ENCODE assay signal across 18 cellular contexts in the genomic region with DNA sequence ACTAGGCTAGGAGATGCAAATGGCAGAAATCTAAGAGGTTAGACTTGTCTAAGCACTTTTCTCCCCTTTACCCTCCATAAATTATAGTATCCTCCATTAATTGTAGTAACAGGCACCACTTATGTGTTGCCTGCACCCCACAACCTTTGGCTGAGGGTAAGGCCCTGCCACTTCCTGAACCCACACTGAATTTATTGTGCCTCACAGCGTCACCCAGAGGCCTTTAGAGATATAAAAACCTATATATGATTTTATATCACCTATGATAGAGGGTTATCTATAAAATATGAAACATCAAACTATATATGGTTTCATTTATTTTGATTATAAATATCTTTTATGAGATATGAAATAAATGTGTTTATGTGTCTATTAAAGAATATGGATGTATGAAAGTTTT. TPM values are rescaled to one million over a fixed set of nuclear protein-coding genes. Genes with fewer than 3 reads are reported as not detected.
DNase-seq lines count a peak whose midpoint lies in the region; ATAC-seq, FAIRE-seq and TF ChIP-seq lines count a peak whose summit lies in the region.
"Had no signal": no experiment of that assay in that cellular context is flagged by ENCODE, and none has a peak within 500 bp of the region (broad histone marks: within the 10 kb centered on the region; RNA-seq: fewer than 3 reads in every experiment).

No MANE protein-coding gene starts in this region.

- H2BK5ac ChIP-seq in H1 (ENCODE audit: low read depth, low read length): no peak overlapping the region

- no peak overlapping the region for H3K18ac ChIP-seq in H1 (ENCODE audit: extremely low read depth, low read length)

- H4K8ac ChIP-seq in H1 (ENCODE audit: extremely low read depth, insufficient read depth, low read length): no peak overlapping the region

- H3K9me3 ChIP-seq in A549: peaks cover 25% of the 10 kb centered on the region
- no peaks in the 10 kb centered on the region for H3K9me3 ChIP-seq in HCT116 (ENCODE audit: control insufficient read depth in 1 of 2, insufficient read depth in 1 of 2, low read depth in 1 of 2, low read length in 2 of 2)
- H3K9me3 ChIP-seq in H1 (ENCODE audit: insufficient read depth in 2 of 2, low read depth in 1 of 2, low read length in 1 of 2): no peaks in the 10 kb centered on the region
- H3K9me3 ChIP-seq in heart left ventricle: peaks cover 0 to 4% (median 0%) of the 10 kb centered on the region in 12 donors
- H3K9me3 ChIP-seq in spleen: no peaks in the 10 kb centered on the region

- H2BK15ac ChIP-seq in H1 (ENCODE audit: low read length): no peak overlapping the region

- peaks cover 9% of the 10 kb centered on the region; the same call in 1 of the 2 replicates for H3K27me3 ChIP-seq in HCT116 (ENCODE audit: insufficient read depth, low read length)
- H3K27me3 ChIP-seq in H1 (replicated peaks in 1 of 4; ENCODE audit: control insufficient read depth in 3 of 4, extremely low read depth in 1 of 4, insufficient read depth in 3 of 4, low read length in 3 of 4): no peaks in the 10 kb centered on the region
- peaks cover 0 to 17% (median 0%) of the 10 kb centered on the region in 9 donors for H3K27me3 ChIP-seq in heart left ventricle
- H3K27me3 ChIP-seq in spleen (replicated peaks in 1 of 7): peaks cover 0 to 10% (median 0%) of the 10 kb centered on the region in 7 donors

- H2BK12ac ChIP-seq in H1 (ENCODE audit: low read depth, low read length): no peak overlapping the region

- TF ChIP-seq CTCF in A549 (IDR thresholded peaks at IDR 0.05) (no peak), HCT116 (IDR thresholded peaks at IDR 0.05 in 2 of 3, conservative IDR thresholded peaks at IDR 0.05 in 1 of 3; ENCODE audit: borderline replicate concordance in 1 of 3, insufficient read depth in 1 of 3, low read depth in 2 of 3, low read length in 2 of 3) (peak in 2 of 3 experiments; percentile 6 to 33; a peak in 1 of 6 replicates), H1 (IDR thresholded peaks at IDR 0.05; ENCODE audit: control extremely low read depth in 1 of 3, insufficient read depth in 1 of 3, low read depth in 1 of 3, low read length in 3 of 3) (no peak), heart left ventricle (IDR thresholded peaks at IDR 0.05) (no peak), spleen (IDR thresholded peaks at IDR 0.05 in 8 of 11, conservative IDR thresholded peaks at IDR 0.05 in 3 of 11) (no peak)

- H2BK20ac ChIP-seq in H1 (ENCODE audit: low read length): no peak overlapping the region

- no peak overlapping the region for H3K9ac ChIP-seq in HCT116 (ENCODE audit: low read length)
- no peak overlapping the region for H3K9ac ChIP-seq in H1 (replicated peaks in 1 of 4; ENCODE audit: extremely low read depth in 1 of 4, low read depth in 3 of 4, low read length in 3 of 4)

- H3K27ac ChIP-seq in A549 (peak overlapping the region; percentile 82 to 85), HCT116 (ENCODE audit: low read depth, low read length) (no peak overlapping the region), H1 (ENCODE audit: low read depth, low read length) (no peak overlapping the region), heart left ventricle (no peak overlapping the region), spleen (no peak overlapping the region)

- H3K4me1 ChIP-seq in A549 (peaks cover 23% of the 10 kb centered on the region), HCT116 (ENCODE audit: control insufficient read depth in 1 of 2, insufficient read depth in 2 of 2, low read length in 2 of 2) (no peaks in the 10 kb centered on the region), H1 (replicated peaks in 1 of 4; ENCODE audit: control insufficient read depth in 3 of 4, insufficient read depth in 4 of 4, low read length in 3 of 4) (no peaks in the 10 kb centered on the region; a peak in 1 of 7 replicates), heart left ventricle (no peaks in the 10 kb centered on the region), spleen (no peaks in the 10 kb centered on the region)

- no peak for DNase-seq in A549 (ENCODE audit: low read depth in 1 of 2, low spot score in 1 of 2)
- no peak for DNase-seq in HCT116 (ENCODE audit: low read depth, low spot score)
- DNase-seq in H1 (ENCODE audit: low read depth in 1 of 2, low spot score in 2 of 2): no peak
- DNase-seq in heart left ventricle: no peak
- no peak for DNase-seq in glomerular visceral epithelial cell (ENCODE audit: extremely low spot score)
- DNase-seq in spleen: no peak
- DNase-seq: C1 segment of cervical spinal cord; DMS79 treated with DMSO at 0.1 percent for 48 hours; KBM-7; NCI-H1694 treated with DMSO at 0.1 percent for 48 hours; NK-92 treated with Interleukin-12 subunit alpha and Interleukin-12 subunit beta, amount 100 ng/mL, for 24 hours; RPMI8226; SHP77 treated with DMSO at 0.1 percent for 48 hours; T-helper 1 cell had no signal

- RAD21 ChIA-PET in HCT116 (lab: Charles Lee; ENCODE audit: low non-redundant PET in 1 of 2, low total read pairs in 2 of 2, uncharacterized antibody in 2 of 2, unreplicated experiment in 2 of 2): no interaction called here

- no peaks in the 10 kb centered on the region for H3K9me2 ChIP-seq in HCT116 (ENCODE audit: insufficient read depth)

- intact Hi-C loops in HCT116 (cut with micrococcal nuclease): no loop called here
- intact Hi-C loops in heart left ventricle (cut with DNase I): no loop called here
- intact Hi-C loops in spleen (cut with DNase I; ENCODE audit: low total_unique reads): no loop called here

- H3K56ac ChIP-seq in H1 (replicated peaks; ENCODE audit: insufficient read length, low read depth, low read length): no peak overlapping the region

- H3K4me2 ChIP-seq in A549 (no peak overlapping the region), HCT116 (ENCODE audit: low read length) (no peak overlapping the region), H1 (ENCODE audit: insufficient read depth in 1 of 2, low read depth in 2 of 2, low read length in 2 of 2) (no peak overlapping the region)

- H3K4me3 ChIP-seq in A549: no peak overlapping the region
- no peak overlapping the region for H3K4me3 ChIP-seq in HCT116 (replicated peaks in 1 of 2; ENCODE audit: low read depth in 1 of 2, low read length in 2 of 2)
- H3K4me3 ChIP-seq in H1 (ENCODE audit: extremely low read depth in 1 of 4, insufficient read depth in 2 of 4, low read depth in 3 of 4, low read length in 4 of 4): no peak overlapping the region
- no peak overlapping the region for H3K4me3 ChIP-seq in heart left ventricle
- H3K4me3 ChIP-seq in spleen: no peak overlapping the region

- POLR2A ChIA-PET in A549 (lab: Yijun Ruan, JAX): no interaction called here
- POLR2A ChIA-PET in HCT116 (lab: Charles Lee): no interaction called here
- POLR2A ChIA-PET in H1 (lab: Charles Lee; ENCODE audit: partially characterized antibody): no interaction called here

- CTCF ChIA-PET in A549 (lab: Yijun Ruan, JAX) (no interaction called here), HCT116 (lab: Charles Lee) (no interaction called here), H1 (lab: Charles Lee; ENCODE audit: partially characterized antibody) (no interaction called here)

- no peak overlapping the region for H3K14ac ChIP-seq in H1 (ENCODE audit: insufficient read length)

- FAIRE-seq in A549 (lab: Jason Lieb, UNC) (no peak), H1 (lab: Jason Lieb, UNC) (no peak)
- FAIRE-seq: GM18507 had no signal

- H3K23me2 ChIP-seq in H1 (ENCODE audit: low read depth, low read length): no peaks in the 10 kb centered on the region

- TF ChIP-seq POLR2A in A549 (IDR thresholded peaks at IDR 0.05; ENCODE audit: low read length): no peak
- no peak for TF ChIP-seq POLR2A in HCT116 (IDR thresholded peaks at IDR 0.05; ENCODE audit: borderline replicate concordance, extremely low read depth, insufficient read depth, insufficient read length)
- no peak for TF ChIP-seq POLR2A in H1 (IDR thresholded peaks at IDR 0.05; ENCODE audit: control extremely low read depth in 1 of 2, low read depth in 2 of 2, low read length in 2 of 2)
- TF ChIP-seq POLR2A in heart left ventricle (IDR thresholded peaks at IDR 0.05): no peak
- no peak for TF ChIP-seq POLR2A in spleen (IDR thresholded peaks at IDR 0.05)

- H4K20me1 ChIP-seq in HCT116 (ENCODE audit: insufficient read depth) (no peaks in the 10 kb centered on the region), H1 (replicated peaks in 1 of 2; ENCODE audit: control insufficient read depth in 1 of 2, insufficient read depth in 2 of 2, low read length in 2 of 2) (no peaks in the 10 kb centered on the region)

- WGBS in A549 (ENCODE audit: missing lambda C conversion rate): 36% methylated on average over 1 of the region's 1 CpG
- WGBS in H1 (ENCODE audit: extremely low coverage in 1 of 2, insufficient coverage in 1 of 2, insufficient read length in 1 of 2, insufficient replicate concordance in 2 of 2, low coverage in 1 of 2, low lambda C conversion rate in 2 of 2, missing lambda C conversion rate in 1 of 2), 2 experiments: 53% methylated on average over 1 of the region's 1 CpG; no CpG with 5 or more reads in 1 of the 2 experiments
- WGBS in heart left ventricle, 4 donors: 38 to 48% (median 43%) methylated on average over 1 of the region's 1 CpG
- 55 to 73% (median 67%) methylated on average over 1 of the region's 1 CpG for WGBS in spleen, 5 donors

- H3K4ac ChIP-seq in H1 (replicated peaks; ENCODE audit: insufficient read length, low read depth, low read length): no peak overlapping the region

- ATAC-seq in A549: no peak
- ATAC-seq in HCT116: peak; percentile 38; the same call in 1 of the 2 replicates
- ATAC-seq in heart left ventricle: no peak

- no peaks in the 10 kb centered on the region for H3K79me1 ChIP-seq in H1 (ENCODE audit: low read depth, low read length)

- H3K23ac ChIP-seq in H1 (ENCODE audit: insufficient read length): no peak overlapping the region

- H2AFZ ChIP-seq in HCT116 (ENCODE audit: low read depth, low read length, poor library complexity, severe bottlenecking) (no peak overlapping the region), H1 (ENCODE audit: low read length) (no peak overlapping the region)

- H3K36me3 ChIP-seq in HCT116 (ENCODE audit: control insufficient read depth in 1 of 2, insufficient read depth in 2 of 2, low read length in 2 of 2) (no peaks in the 10 kb centered on the region), H1 (ENCODE audit: control insufficient read depth in 2 of 4, insufficient read depth in 4 of 4, low read length in 3 of 4) (no peaks in the 10 kb centered on the region), heart left ventricle (no peaks in the 10 kb centered on the region), spleen (no peaks in the 10 kb centered on the region)

- H3K79me2 ChIP-seq in HCT116 (ENCODE audit: insufficient read depth, low read length): no peaks in the 10 kb centered on the region
- no peaks in the 10 kb centered on the region for H3K79me2 ChIP-seq in H1 (ENCODE audit: control insufficient read depth in 1 of 2, insufficient read depth in 2 of 2, low read length in 2 of 2)

- H4K5ac ChIP-seq in H1 (ENCODE audit: insufficient read length, low read depth, low read length): no peak overlapping the region

- H2BK120ac ChIP-seq in H1 (replicated peaks; ENCODE audit: low read depth, low read length): no peak overlapping the region

- H2AK5ac ChIP-seq in H1 (ENCODE audit: low read depth, low read length): no peak overlapping the region

- TF ChIP-seq EP300 in A549 (IDR thresholded peaks at IDR 0.05) (no peak), H1 (IDR thresholded peaks at IDR 0.05; ENCODE audit: borderline replicate concordance in 1 of 2, low read depth in 2 of 2, low read length in 2 of 2) (no peak)

- TF ChIP-seq RAD21 in A549 (conservative IDR thresholded peaks at IDR 0.05 in 1 of 2, IDR thresholded peaks at IDR 0.05 in 1 of 2) (no peak), HCT116 (IDR thresholded peaks at IDR 0.05; ENCODE audit: low read depth) (peak; percentile 31; the same call in 1 of the 2 replicates), H1 (IDR thresholded peaks at IDR 0.05 in 1 of 2, conservative IDR thresholded peaks at IDR 0.05 in 1 of 2; ENCODE audit: low read depth in 2 of 2, low read length in 2 of 2) (0 out of 4 replicates have a peak, but pooled peaks have one; percentile 8 to 11)

- BruUV-seq in HCT116 (replicated peaks; lab: Mats Ljungman, UMichigan): no TSS peak

- H4K91ac ChIP-seq in H1 (replicated peaks; ENCODE audit: insufficient read length, low read length): no peak overlapping the region

RNA-seq across cellular contexts. Expression of a gene that starts 2.6 kb away (rescaled TPM):
- polyA plus RNA-seq in A549 (2011; rRNA removed): 10.6 and 11.0 TPM in 2 replicates
- 2.7 and 2.8 TPM in 2 replicates for polyA plus RNA-seq in A549 (2012; cell fraction: cytosol; rRNA removed)
- 3.6 and 5.4 TPM in 2 replicates for polyA plus RNA-seq in A549 (2012; cell fraction: nucleus; rRNA removed)
- polyA plus RNA-seq in A549 (2017; fragmentation: RNase III; extraction: RNeasy Plus Mini Kit Qiagen cat#74134 plus additional on column Dnase treatment): 10.3 to 13.1 TPM (median 11.8 TPM) in 3 replicates
- polyA minus RNA-seq in A549 (2011; rRNA and poly(A)+ RNA removed): 4.4 and 5.9 TPM in 2 replicates
- total RNA-seq in HCT116 (2021; ENCODE audit: unreplicated experiment): not detected
- not detected in 2 replicates for polyA plus RNA-seq in HCT116 (2012)
- total RNA-seq in H1 (2021; fragmentation: NEBNext Ultra II Directional; extraction: Animal tissue kit (Norgen Biotek cat#: 25700)): not detected in 2 replicates
- not detected in 2 replicates for polyA plus RNA-seq in H1 (2011; rRNA removed)
- not detected for polyA plus RNA-seq in H1 (2011; cell fraction: cytosol; rRNA removed)
- polyA plus RNA-seq in H1 (2011; cell fraction: nucleus; rRNA removed): 0.10 TPM
- not detected in 4 replicates for polyA plus RNA-seq in H1 (2012, experiment 1 of 2)
- polyA plus RNA-seq in H1 (2012, experiment 2 of 2): not detected
- not detected for polyA plus RNA-seq in H1 (2013, experiment 1 of 2)
- not detected for polyA plus RNA-seq in H1 (2013, experiment 2 of 2)
- 0.13 TPM in 1 of 2 replicates, not detected in the other for polyA minus RNA-seq in H1 (2011; rRNA and poly(A)+ RNA removed)
- polyA minus RNA-seq in H1 (2011; cell fraction: cytosol; rRNA and poly(A)+ RNA removed): not detected
- not detected for polyA minus RNA-seq in H1 (2011; cell fraction: nucleus; rRNA and poly(A)+ RNA removed)
- not detected for total RNA-seq in heart left ventricle
- polyA plus RNA-seq in heart left ventricle: not detected
- total RNA-seq in spleen: not detected
- polyA plus RNA-seq in spleen: not detected
- total RNA-seq: G401, NCI-H460 had no signal

RNA-seq across cellular contexts. Expression of a gene that starts 7.4 kb away (rescaled TPM):
- polyA plus RNA-seq in A549 (2011; rRNA removed) (8.9 and 10.0 TPM in 2 replicates), A549 (2017; fragmentation: RNase III; extraction: RNeasy Plus Mini Kit Qiagen cat#74134 plus additional on column Dnase treatment) (6.9 to 9.8 TPM (median 9.3 TPM) in 3 replicates), H1 (2011; rRNA removed) (not detected in 2 replicates), heart left ventricle (not detected), spleen (under 1 TPM in 1 of 3 donors, not detected in 2; 0.03 TPM)
- 0.93 and 1.1 TPM in 2 replicates for polyA plus RNA-seq in A549 (2012; cell fraction: cytosol; rRNA removed)
- polyA plus RNA-seq in A549 (2012; cell fraction: nucleus; rRNA removed): 1.2 and 2.3 TPM in 2 replicates
- polyA minus RNA-seq in A549 (2011; rRNA and poly(A)+ RNA removed): 3.8 and 5.9 TPM in 2 replicates
- total RNA-seq in HCT116 (2021; ENCODE audit: unreplicated experiment) (not detected), heart left ventricle (not detected), spleen (not detected)
- polyA plus RNA-seq in HCT116 (2012): not detected in 2 replicates
- total RNA-seq in H1 (2021; fragmentation: NEBNext Ultra II Directional; extraction: Animal tissue kit (Norgen Biotek cat#: 25700)): not detected in 2 replicates
- polyA plus RNA-seq in H1 (2011; cell fraction: cytosol; rRNA removed): not detected
- not detected for polyA plus RNA-seq in H1 (2011; cell fraction: nucleus; rRNA removed)
- polyA plus RNA-seq in H1 (2012, experiment 1 of 2): not detected in 4 replicates
- polyA plus RNA-seq in H1 (2012, experiment 2 of 2): not detected
- not detected for polyA plus RNA-seq in H1 (2013, experiment 1 of 2)
- not detected for polyA plus RNA-seq in H1 (2013, experiment 2 of 2)
- 0.13 TPM in 1 of 2 replicates, not detected in the other for polyA minus RNA-seq in H1 (2011; rRNA and poly(A)+ RNA removed)
- not detected for polyA minus RNA-seq in H1 (2011; cell fraction: cytosol; rRNA and poly(A)+ RNA removed)
- polyA minus RNA-seq in H1 (2011; cell fraction: nucleus; rRNA and poly(A)+ RNA removed): 0.30 TPM
- total RNA-seq: G401, H4, NCI-H460 had no signal

RNA-seq across cellular contexts. Expression of a gene that starts 18.4 kb away (rescaled TPM):
- polyA plus RNA-seq in A549 (2011; rRNA removed) (3.5 and 5.5 TPM in 2 replicates), A549 (2017; fragmentation: RNase III; extraction: RNeasy Plus Mini Kit Qiagen cat#74134 plus additional on column Dnase treatment) (2.0 to 2.9 TPM (median 2.5 TPM) in 3 replicates), H1 (2011; rRNA removed) (not detected in 2 replicates), heart left ventricle (not detected), spleen (not detected)
- polyA plus RNA-seq in A549 (2012; cell fraction: cytosol; rRNA removed): 0.63 and 0.67 TPM in 2 replicates
- 1.3 and 2.8 TPM in 2 replicates for polyA plus RNA-seq in A549 (2012; cell fraction: nucleus; rRNA removed)
- 4.1 and 4.9 TPM in 2 replicates for polyA minus RNA-seq in A549 (2011; rRNA and poly(A)+ RNA removed)
- total RNA-seq in HCT116 (2021; ENCODE audit: unreplicated experiment) (not detected), heart left ventricle (not detected), spleen (not detected)
- not detected in 2 replicates for polyA plus RNA-seq in HCT116 (2012)
- total RNA-seq in H1 (2021; fragmentation: NEBNext Ultra II Directional; extraction: Animal tissue kit (Norgen Biotek cat#: 25700)): not detected in 2 replicates
- polyA plus RNA-seq in H1 (2011; cell fraction: cytosol; rRNA removed): not detected
- polyA plus RNA-seq in H1 (2011; cell fraction: nucleus; rRNA removed): not detected
- not detected in 4 replicates for polyA plus RNA-seq in H1 (2012, experiment 1 of 2)
- not detected for polyA plus RNA-seq in H1 (2012, experiment 2 of 2)
- polyA plus RNA-seq in H1 (2013, experiment 1 of 2): not detected
- not detected for polyA plus RNA-seq in H1 (2013, experiment 2 of 2)
- polyA minus RNA-seq in H1 (2011; rRNA and poly(A)+ RNA removed): not detected in 2 replicates
- polyA minus RNA-seq in H1 (2011; cell fraction: cytosol; rRNA and poly(A)+ RNA removed): not detected
- polyA minus RNA-seq in H1 (2011; cell fraction: nucleus; rRNA and poly(A)+ RNA removed): 0.50 TPM
- total RNA-seq: G401, NCI-H460 had no signal

RNA-seq across cellular contexts. Expression of a gene that starts 38.1 kb away (rescaled TPM):
- polyA plus RNA-seq in A549 (2011; rRNA removed): 0.10 and 0.12 TPM in 2 replicates
- polyA plus RNA-seq in A549 (2012; cell fraction: cytosol; rRNA removed): 0.01 and 0.05 TPM in 2 replicates
- 0.11 and 0.13 TPM in 2 replicates for polyA plus RNA-seq in A549 (2012; cell fraction: nucleus; rRNA removed)
- not detected in 3 replicates for polyA plus RNA-seq in A549 (2017; fragmentation: RNase III; extraction: RNeasy Plus Mini Kit Qiagen cat#74134 plus additional on column Dnase treatment)
- not detected in 2 replicates for polyA minus RNA-seq in A549 (2011; rRNA and poly(A)+ RNA removed)
- not detected for total RNA-seq in HCT116 (2021; ENCODE audit: unreplicated experiment)
- polyA plus RNA-seq in HCT116 (2012): not detected in 2 replicates
- not detected in 2 replicates for total RNA-seq in H1 (2021; fragmentation: NEBNext Ultra II Directional; extraction: Animal tissue kit (Norgen Biotek cat#: 25700))
- not detected in 2 replicates for polyA plus RNA-seq in H1 (2011; rRNA removed)
- 0.04 TPM for polyA plus RNA-seq in H1 (2011; cell fraction: cytosol; rRNA removed)
- not detected for polyA plus RNA-seq in H1 (2011; cell fraction: nucleus; rRNA removed)
- not detected in 4 replicates for polyA plus RNA-seq in H1 (2012, experiment 1 of 2)
- polyA plus RNA-seq in H1 (2012, experiment 2 of 2): not detected
- polyA plus RNA-seq in H1 (2013, experiment 1 of 2): not detected
- not detected for polyA plus RNA-seq in H1 (2013, experiment 2 of 2)
- polyA minus RNA-seq in H1 (2011; rRNA and poly(A)+ RNA removed): 0.32 TPM in 1 of 2 replicates, not detected in the other
- not detected for polyA minus RNA-seq in H1 (2011; cell fraction: cytosol; rRNA and poly(A)+ RNA removed)
- polyA minus RNA-seq in H1 (2011; cell fraction: nucleus; rRNA and poly(A)+ RNA removed): 0.90 TPM
- total RNA-seq in heart left ventricle: not detected
- polyA plus RNA-seq in heart left ventricle: not detected
- total RNA-seq in spleen: not detected
- polyA plus RNA-seq in spleen: under 1 TPM in 1 of 3 donors, not detected in 2; 0.03 TPM
- total RNA-seq: G401, H4, NCI-H460 had no signal

RNA-seq across cellular contexts. Expression of a gene that starts 38.4 kb away (rescaled TPM):
- polyA plus RNA-seq in A549 (2011; rRNA removed) (0.05 TPM in 1 of 2 replicates, not detected in the other), A549 (2017; fragmentation: RNase III; extraction: RNeasy Plus Mini Kit Qiagen cat#74134 plus additional on column Dnase treatment) (0.12 TPM in 1 of 3 replicates, not detected in the others), H1 (2011; rRNA removed) (not detected in 2 replicates), heart left ventricle (not detected), spleen (not detected)
- 0.03 and 0.04 TPM in 2 replicates for polyA plus RNA-seq in A549 (2012; cell fraction: cytosol; rRNA removed)
- polyA plus RNA-seq in A549 (2012; cell fraction: nucleus; rRNA removed): 0.02 TPM in 1 of 2 replicates, not detected in the other
- 1.1 and 1.2 TPM in 2 replicates for polyA minus RNA-seq in A549 (2011; rRNA and poly(A)+ RNA removed)
- total RNA-seq in HCT116 (2021; ENCODE audit: unreplicated experiment) (not detected), heart left ventricle (not detected), spleen (not detected)
- not detected in 2 replicates for polyA plus RNA-seq in HCT116 (2012)
- total RNA-seq in H1 (2021; fragmentation: NEBNext Ultra II Directional; extraction: Animal tissue kit (Norgen Biotek cat#: 25700)): not detected in 2 replicates
- not detected for polyA plus RNA-seq in H1 (2011; cell fraction: cytosol; rRNA removed)
- polyA plus RNA-seq in H1 (2011; cell fraction: nucleus; rRNA removed): not detected
- polyA plus RNA-seq in H1 (2012, experiment 1 of 2): not detected in 4 replicates
- not detected for polyA plus RNA-seq in H1 (2012, experiment 2 of 2)
- polyA plus RNA-seq in H1 (2013, experiment 1 of 2): not detected
- polyA plus RNA-seq in H1 (2013, experiment 2 of 2): not detected
- 0.06 TPM in 1 of 2 replicates, not detected in the other for polyA minus RNA-seq in H1 (2011; rRNA and poly(A)+ RNA removed)
- polyA minus RNA-seq in H1 (2011; cell fraction: cytosol; rRNA and poly(A)+ RNA removed): not detected
- not detected for polyA minus RNA-seq in H1 (2011; cell fraction: nucleus; rRNA and poly(A)+ RNA removed)
- total RNA-seq: G401, H4, NCI-H460 had no signal

Comparison
In these comparisons a context has a peak if more than half of its experiments do, and no peak if none do; other contexts are left out.
1. H3K27ac ChIP-seq: peak in A549 (2 of 2); none in HCT116 (single experiment), H1 (single experiment), heart left ventricle (0 of 12) and spleen (0 of 8).
2. CTCF ChIP-seq: peak in HCT116 (2 of 3); none in A549 (single experiment), H1 (0 of 3), heart left ventricle (0 of 12) and spleen (0 of 11).